23 cellular contexts compared by ENCODE assay signal in genomic region chr16:12238598-12238997, GRCh38.
"Had no signal": no experiment of that assay in that cellular context is flagged by ENCODE, and none has a peak within 500 bp of the region (broad histone marks: within the 10 kb centered on the region; RNA-seq: fewer than 3 reads in every experiment).

No MANE protein-coding gene starts in this region.

- H2AFZ ChIP-seq: hepatocyte, neural progenitor cell, parathyroid adenoma had no signal

- H3K79me2 ChIP-seq: hepatocyte had no signal

- H3K4me3 ChIP-seq: heart right ventricle, hepatocyte, lung, neural progenitor cell, psoas muscle, right lobe of liver, skin epidermis, suprapubic skin, thoracic aorta, tibial nerve, uterus had no signal

- DNase-seq: heart right ventricle; islet precursor cell; mesendoderm; naive B cell; natural killer cell; nephron progenitor cell; occipital lobe; psoas muscle; right lobe of liver; stimulated activated CD4-positive, alpha-beta T cell treated with anti-CD3 and anti-CD28 coated beads, Interleukin-4, amount 100 ng/mL, for 24 hours; stimulated activated naive CD4-positive, alpha-beta T cell; uterus had no signal

- H3K4me2 ChIP-seq: hepatocyte, neural progenitor cell had no signal

- H3K27me3 ChIP-seq: heart right ventricle, hepatocyte, neural progenitor cell, neutrophil, right lobe of liver, suprapubic skin, tibial nerve, uterus had no signal

- ATAC-seq: left lobe of liver; natural killer cell; psoas muscle; right lobe of liver; stimulated activated effector memory CD8-positive, alpha-beta T cell treated with anti-CD3 and anti-CD28 coated beads, Interleukin-12 subunit alpha, Interleukin-12 subunit beta, amount 100 ng/mL, for 72 hours had no signal

- H3K9ac ChIP-seq: neural progenitor cell, parathyroid adenoma had no signal

- H3K9me3 ChIP-seq: heart right ventricle, neutrophil, psoas muscle, right lobe of liver, suprapubic skin, thoracic aorta, tibial nerve, uterus had no signal

- H3K36me3 ChIP-seq: heart right ventricle, neural progenitor cell, neutrophil, right lobe of liver, suprapubic skin, thoracic aorta, tibial nerve, uterus had no signal

- H3K27ac ChIP-seq: heart right ventricle, hepatocyte, neural progenitor cell, neutrophil, parathyroid adenoma, psoas muscle, right lobe of liver, suprapubic skin, thoracic aorta, tibial nerve, uterus had no signal

- H3K4me1 ChIP-seq: right lobe of liver, uterus had no signal
